Comparison of ENCODE assay signal across 10 cellular contexts in the genomic region with DNA sequence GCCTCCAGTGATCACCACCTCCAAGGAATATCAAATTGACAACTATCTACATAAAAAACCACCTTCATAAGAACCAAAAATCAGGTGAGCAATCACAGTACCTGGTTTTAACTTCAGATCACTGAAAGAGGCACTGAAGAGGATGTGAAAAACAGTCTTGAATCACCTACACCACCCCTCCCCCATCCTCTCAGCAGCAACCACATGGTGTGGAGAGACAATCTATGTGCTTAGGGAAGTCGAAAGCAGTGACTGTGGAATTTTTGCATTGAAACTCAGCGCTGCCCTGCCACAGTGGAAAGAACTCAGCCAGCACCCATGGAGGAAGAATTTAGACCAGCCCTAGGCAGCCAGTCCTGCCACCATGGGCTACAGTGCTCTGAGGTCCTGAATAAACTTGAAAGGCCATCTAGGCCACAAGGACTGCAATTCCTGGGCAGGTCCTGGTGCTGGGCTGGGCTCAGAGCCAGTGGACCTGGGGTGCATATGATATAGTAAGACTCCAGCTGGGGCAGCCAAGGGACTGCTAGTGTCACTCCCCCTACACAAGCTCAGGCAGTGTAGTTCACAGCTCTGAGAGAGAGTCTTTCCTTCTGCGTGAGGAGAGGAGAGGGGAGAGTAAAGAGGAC.
DNase-seq lines count a peak whose midpoint lies in the region; ATAC-seq and TF ChIP-seq lines count a peak whose summit lies in the region.
"Had no signal": no experiment of that assay in that cellular context is flagged by ENCODE, and none has a peak within 500 bp of the region (broad histone marks: within the 10 kb centered on the region; RNA-seq: fewer than 3 reads in every experiment).

No MANE protein-coding gene starts in this region.

- DNase-seq in SKM-1 treated with dmso at 0.1 percent for 144 hours (lab: John Stamatoyannopoulos, UW; ENCODE audit: unreplicated experiment) (peak; percentile 2), SKM-1 (lab: John Stamatoyannopoulos, UW; ENCODE audit: unreplicated experiment) (no peak), left colon (no peak)
- no peak for DNase-seq in activated T-helper 2 cell treated with anti-CD3 and anti-CD28 coated beads, Interferon-gamma antibody, Interleukin-2, Interleukin-4, amounts not matched to agents 10 μg/mL and 5 μg/mL and 100 μg/mL, durations not matched to agents 14 hours and 24 hours and 36 hours (ENCODE audit: low spot score)
- peak; percentile 22 to 39 for DNase-seq in stimulated activated CD4-positive, alpha-beta T cell treated with anti-CD3 and anti-CD28 coated beads, Interleukin-2, amount 100 ng/mL, for 24 hours
- DNase-seq: activated CD4-positive, CD25-positive, alpha-beta regulatory T cell; NCI-H1417 treated with DMSO at 0.1 percent for 48 hours had no signal

- no peak overlapping the region for H3K4me3 Mint-ChIP-seq in activated T-helper 2 cell treated with anti-CD3 and anti-CD28 coated beads, Interferon-gamma antibody, Interleukin-2, Interleukin-4, amounts not matched to agents 10 μg/mL and 5 μg/mL and 100 μg/mL, durations not matched to agents 14 hours and 24 hours and 36 hours (ENCODE audit: low read depth)

- H3K27me3 Mint-ChIP-seq in activated T-helper 2 cell treated with anti-CD3 and anti-CD28 coated beads, Interferon-gamma antibody, Interleukin-2, Interleukin-4, amounts not matched to agents 10 μg/mL and 5 μg/mL and 100 μg/mL, durations not matched to agents 14 hours and 24 hours and 36 hours (ENCODE audit: low read depth) = no peaks in the 10 kb centered on the region

- intact Hi-C loops in activated T-helper 2 cell treated with anti-CD3 and anti-CD28 coated beads, Interferon-gamma antibody, Interleukin-2, Interleukin-4, amounts not matched to agents 10 μg/mL and 5 μg/mL and 100 μg/mL, durations not matched to agents 14 hours and 24 hours and 36 hours (cut with micrococcal nuclease) = no loop called here
- intact Hi-C loops in left colon (cut with DNase I, micrococcal nuclease) = no loop called here

- H3K4me1 Mint-ChIP-seq in activated T-helper 2 cell treated with anti-CD3 and anti-CD28 coated beads, Interferon-gamma antibody, Interleukin-2, Interleukin-4, amounts not matched to agents 10 μg/mL and 5 μg/mL and 100 μg/mL, durations not matched to agents 14 hours and 24 hours and 36 hours (ENCODE audit: low read depth) = peaks cover 35% of the 10 kb centered on the region

- no peaks in the 10 kb centered on the region for H3K9me3 Mint-ChIP-seq in activated T-helper 2 cell treated with anti-CD3 and anti-CD28 coated beads, Interferon-gamma antibody, Interleukin-2, Interleukin-4, amounts not matched to agents 10 μg/mL and 5 μg/mL and 100 μg/mL, durations not matched to agents 14 hours and 24 hours and 36 hours

- ATAC-seq in HG02973 (IDR thresholded peaks at IDR 0.05; ENCODE audit: unreplicated experiment) = peak; percentile 69
- ATAC-seq in esophagus mucosa = no peak
- no peak for ATAC-seq in left colon
- ATAC-seq in SK-N-SH treated with all-trans-retinoic acid at 6 μM for 48 hours = no peak

- peaks cover 83% of the 10 kb centered on the region for H3K36me3 Mint-ChIP-seq in activated T-helper 2 cell treated with anti-CD3 and anti-CD28 coated beads, Interferon-gamma antibody, Interleukin-2, Interleukin-4, amounts not matched to agents 10 μg/mL and 5 μg/mL and 100 μg/mL, durations not matched to agents 14 hours and 24 hours and 36 hours (ENCODE audit: low read depth)

- H3K27ac Mint-ChIP-seq in activated T-helper 2 cell treated with anti-CD3 and anti-CD28 coated beads, Interferon-gamma antibody, Interleukin-2, Interleukin-4, amounts not matched to agents 10 μg/mL and 5 μg/mL and 100 μg/mL, durations not matched to agents 14 hours and 24 hours and 36 hours = peak overlapping the region; percentile 39

TF ChIP-seq in SK-N-SH treated with all-trans-retinoic acid at 6 μM for 48 hours, 23 proteins besides CTCF, POLR2A, EP300 and RAD21:
- no peak for TF ChIP-seq ZFP3 (CRISPR knock-in tag; IDR thresholded peaks at IDR 0.05)
- no peak for TF ChIP-seq BACH2 (CRISPR knock-in tag; IDR thresholded peaks at IDR 0.05; ENCODE audit: borderline replicate concordance)
- TF ChIP-seq ZNF70 (CRISPR knock-in tag; IDR thresholded peaks at IDR 0.05) = no peak
- no peak for TF ChIP-seq ZFP30 (CRISPR knock-in tag; IDR thresholded peaks at IDR 0.05)
- TF ChIP-seq ARNTL (CRISPR knock-in tag; IDR thresholded peaks at IDR 0.05; ENCODE audit: borderline replicate concordance, low read depth) = no peak
- no peak for TF ChIP-seq CSDC2 (CRISPR knock-in tag; IDR thresholded peaks at IDR 0.05)
- no peak for TF ChIP-seq ZC3H10 (CRISPR knock-in tag; IDR thresholded peaks at IDR 0.05)
- TF ChIP-seq ZNF565 (CRISPR knock-in tag; conservative IDR thresholded peaks at IDR 0.05; ENCODE audit: low read depth) = no peak
- TF ChIP-seq, protein P1, sequence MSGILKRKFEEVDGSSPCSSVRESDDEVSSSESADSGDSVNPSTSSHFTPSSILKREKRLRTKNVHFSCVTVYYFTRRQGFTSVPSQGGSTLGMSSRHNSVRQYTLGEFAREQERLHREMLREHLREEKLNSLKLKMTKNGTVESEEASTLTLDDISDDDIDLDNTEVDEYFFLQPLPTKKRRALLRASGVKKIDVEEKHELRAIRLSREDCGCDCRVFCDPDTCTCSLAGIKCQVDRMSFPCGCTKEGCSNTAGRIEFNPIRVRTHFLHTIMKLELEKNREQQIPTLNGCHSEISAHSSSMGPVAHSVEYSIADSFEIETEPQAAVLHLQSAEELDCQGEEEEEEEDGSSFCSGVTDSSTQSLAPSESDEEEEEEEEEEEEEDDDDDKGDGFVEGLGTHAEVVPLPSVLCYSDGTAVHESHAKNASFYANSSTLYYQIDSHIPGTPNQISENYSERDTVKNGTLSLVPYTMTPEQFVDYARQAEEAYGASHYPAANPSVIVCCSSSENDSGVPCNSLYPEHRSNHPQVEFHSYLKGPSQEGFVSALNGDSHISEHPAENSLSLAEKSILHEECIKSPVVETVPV (CRISPR knock-in tag; IDR thresholded peaks at IDR 0.05) = no peak
- no peak for TF ChIP-seq ISL1 (CRISPR knock-in tag; IDR thresholded peaks at IDR 0.05)
- TF ChIP-seq, protein P2, sequence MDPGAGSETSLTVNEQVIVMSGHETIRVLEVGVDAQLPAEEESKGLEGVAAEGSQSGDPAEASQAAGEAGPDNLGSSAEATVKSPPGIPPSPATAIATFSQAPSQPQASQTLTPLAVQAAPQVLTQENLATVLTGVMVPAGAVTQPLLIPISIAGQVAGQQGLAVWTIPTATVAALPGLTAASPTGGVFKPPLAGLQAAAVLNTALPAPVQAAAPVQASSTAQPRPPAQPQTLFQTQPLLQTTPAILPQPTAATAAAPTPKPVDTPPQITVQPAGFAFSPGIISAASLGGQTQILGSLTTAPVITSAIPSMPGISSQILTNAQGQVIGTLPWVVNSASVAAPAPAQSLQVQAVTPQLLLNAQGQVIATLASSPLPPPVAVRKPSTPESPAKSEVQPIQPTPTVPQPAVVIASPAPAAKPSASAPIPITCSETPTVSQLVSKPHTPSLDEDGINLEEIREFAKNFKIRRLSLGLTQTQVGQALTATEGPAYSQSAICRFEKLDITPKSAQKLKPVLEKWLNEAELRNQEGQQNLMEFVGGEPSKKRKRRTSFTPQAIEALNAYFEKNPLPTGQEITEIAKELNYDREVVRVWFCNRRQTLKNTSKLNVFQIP (CRISPR knock-in tag; IDR thresholded peaks at IDR 0.05; ENCODE audit: borderline replicate concordance, low read depth) = no peak
- TF ChIP-seq, protein P3, sequence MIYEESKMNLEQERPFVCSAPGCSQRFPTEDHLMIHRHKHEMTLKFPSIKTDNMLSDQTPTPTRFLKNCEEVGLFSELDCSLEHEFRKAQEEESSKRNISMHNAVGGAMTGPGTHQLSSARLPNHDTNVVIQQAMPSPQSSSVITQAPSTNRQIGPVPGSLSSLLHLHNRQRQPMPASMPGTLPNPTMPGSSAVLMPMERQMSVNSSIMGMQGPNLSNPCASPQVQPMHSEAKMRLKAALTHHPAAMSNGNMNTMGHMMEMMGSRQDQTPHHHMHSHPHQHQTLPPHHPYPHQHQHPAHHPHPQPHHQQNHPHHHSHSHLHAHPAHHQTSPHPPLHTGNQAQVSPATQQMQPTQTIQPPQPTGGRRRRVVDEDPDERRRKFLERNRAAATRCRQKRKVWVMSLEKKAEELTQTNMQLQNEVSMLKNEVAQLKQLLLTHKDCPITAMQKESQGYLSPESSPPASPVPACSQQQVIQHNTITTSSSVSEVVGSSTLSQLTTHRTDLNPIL (CRISPR knock-in tag; IDR thresholded peaks at IDR 0.05; ENCODE audit: low read depth) = no peak
- no peak for TF ChIP-seq TCF4 (CRISPR knock-in tag; IDR thresholded peaks at IDR 0.05; ENCODE audit: borderline replicate concordance)
- TF ChIP-seq GLIS3 (CRISPR knock-in tag; IDR thresholded peaks at IDR 0.05) = no peak
- TF ChIP-seq SNAI2 (CRISPR knock-in tag; IDR thresholded peaks at IDR 0.05) = no peak
TF ChIP-seq in SK-N-SH treated with all-trans-retinoic acid at 6 μM for 48 hours: peak in this region for 0.

Comparison
In these comparisons a context has a peak if more than half of its experiments do, and no peak if none do; other contexts are left out.
1. DNase-seq: peak in SKM-1 treated with dmso at 0.1 percent for 144 hours (single experiment) and stimulated activated CD4-positive, alpha-beta T cell treated with anti-CD3 and anti-CD28 coated beads, Interleukin-2, amount 100 ng/mL, for 24 hours (2 of 2); none in SKM-1 (single experiment), activated T-helper 2 cell treated with anti-CD3 and anti-CD28 coated beads, Interferon-gamma antibody, Interleukin-2, Interleukin-4, amounts not matched to agents 10 μg/mL and 5 μg/mL and 100 μg/mL, durations not matched to agents 14 hours and 24 hours and 36 hours (single experiment) and left colon (0 of 2).